ENCODE assay signal across 8 cellular contexts in genomic region chr11:35617687-35618496, GRCh38. TPM values are rescaled to one million over a fixed set of nuclear protein-coding genes. Genes with fewer than 3 reads are reported as not detected.
DNase-seq lines count a peak whose midpoint lies in the region; ATAC-seq and TF ChIP-seq lines count a peak whose summit lies in the region.

FJX1 (plus strand) TSS chr11:35618460; CDS start chr11:35618637, 177 bp downstream.

- peaks cover 4% of the 10 kb centered on the region; the same call in 1 of the 2 replicates for H3K4me1 ChIP-seq in iPS DF 6.9 (ENCODE audit: control insufficient read depth, insufficient read depth, low read length)

- ATAC-seq in GM19395 (IDR thresholded peaks at IDR 0.05; ENCODE audit: unreplicated experiment) = peak; percentile 47
- peak; percentile 27 for ATAC-seq in HG03558 (IDR thresholded peaks at IDR 0.05; ENCODE audit: extremely low read depth, unreplicated experiment)

- H3K9me3 Mint-ChIP-seq in Calu3 (ENCODE audit: low read depth, unreplicated experiment) (no peaks in the 10 kb centered on the region), MCF 10A (ENCODE audit: unreplicated experiment) (no peaks in the 10 kb centered on the region)

- CTCF ChIA-PET in Calu3 (lab: Charles Lee) (interaction anchor here (0.6 to 2.0 kb wide), 2 partner anchors 204 to 1681 kb away, joined by 3 to 16 read pairs; no protein-coding TSS in a partner anchor), MCF 10A (lab: Yijun Ruan, JAX) (interaction anchor here (0.5 to 3.7 kb wide), 9 partner anchors 9 to 649 kb away, joined by 3 to 20 read pairs (median 3); no protein-coding TSS in a partner anchor)

- no peak for TF ChIP-seq CTCF in Calu3 (IDR thresholded peaks at IDR 0.05; ENCODE audit: unreplicated experiment)
- no peak for TF ChIP-seq CTCF in MCF 10A (IDR thresholded peaks at IDR 0.05; ENCODE audit: unreplicated experiment)

- peak within 1 kb of the TSS; percentile 87 for H3K4me3 Mint-ChIP-seq in Calu3 (ENCODE audit: low read depth, unreplicated experiment)
- H3K4me3 Mint-ChIP-seq in MCF 10A (ENCODE audit: unreplicated experiment) = peak within 1 kb of the TSS; percentile 82

- no peaks in the 10 kb centered on the region for H3K36me3 ChIP-seq in iPS DF 6.9 (ENCODE audit: control insufficient read depth, insufficient read depth, low read length)

- H3K27me3 ChIP-seq in iPS DF 6.9 (ENCODE audit: control insufficient read depth, insufficient read depth, low read length) = peaks cover 1% of the 10 kb centered on the region; the same call in 1 of the 2 replicates

- BruUV-seq in Calu3 (replicated peaks; lab: Mats Ljungman, UMichigan) (TSS peak; percentile 55), MCF 10A (replicated peaks; lab: Mats Ljungman, UMichigan) (no TSS peak)

- H3K27ac ChIP-seq in iPS DF 6.9 (ENCODE audit: low read length) = no peak within 1 kb of the TSS

- H3K27ac Mint-ChIP-seq in Calu3 (ENCODE audit: unreplicated experiment) = peak within 1 kb of the TSS; percentile 88
- no peak within 1 kb of the TSS for H3K27ac Mint-ChIP-seq in MCF 10A (ENCODE audit: low read depth, unreplicated experiment)

- intact Hi-C loops in Calu3 (cut with micrococcal nuclease; ENCODE audit: unreplicated experiment) = loop anchor here (2.0 to 5.0 kb wide), 4 partner anchors 44 to 641 kb away; partner anchors contain the start of gene TRIM44
- intact Hi-C loops in MCF 10A (cut with micrococcal nuclease) = loop anchor here (1.0 to 5.0 kb wide), 9 partner anchors 44 to 874 kb away; partner anchors contain the start of genes LDLRAD3 and TRIM44

- no CpG with 5 or more reads among the region's 57 CpGs for WGBS in iPS DF 6.9 (ENCODE audit: insufficient coverage, insufficient read length)

- peaks cover 17% of the 10 kb centered on the region for H3K27me3 Mint-ChIP-seq in Calu3 (ENCODE audit: unreplicated experiment)
- no peaks in the 10 kb centered on the region for H3K27me3 Mint-ChIP-seq in MCF 10A (ENCODE audit: insufficient read depth, unreplicated experiment)

- H3K9me3 ChIP-seq in iPS DF 6.9 (ENCODE audit: control insufficient read depth, insufficient read depth, low read length) = no peaks in the 10 kb centered on the region

- DNase-seq in Calu3 = peak; percentile 66
- DNase-seq in RKO (ENCODE audit: low spot score) = peak; percentile 93
- DNase-seq in MCF 10A (ENCODE audit: unreplicated experiment) = peak; percentile 87
- no peak for DNase-seq in iPS DF 6.9 (ENCODE audit: low read depth, low spot score)
- peak; percentile 92 for DNase-seq in retina
- DNase-seq in NCI-H187 (lab: John Stamatoyannopoulos, UW) = no peak

- peak within 1 kb of the TSS; percentile 51 for H3K4me3 ChIP-seq in iPS DF 6.9 (ENCODE audit: low read length)

- H3K4me1 Mint-ChIP-seq in Calu3 (ENCODE audit: low read depth, unreplicated experiment) (peaks cover 48% of the 10 kb centered on the region), MCF 10A (ENCODE audit: insufficient read depth, unreplicated experiment) (peaks cover 28% of the 10 kb centered on the region)

- H3K36me3 Mint-ChIP-seq in Calu3 (ENCODE audit: insufficient read depth, unreplicated experiment) (peaks cover 29% of the 10 kb centered on the region), MCF 10A (ENCODE audit: insufficient read depth, unreplicated experiment) (peaks cover 23% of the 10 kb centered on the region)

- POLR2A ChIA-PET in MCF 10A (lab: Yijun Ruan, JAX) = interaction anchor here (0.6 to 4.9 kb wide), 11 partner anchors 11 to 649 kb away, joined by 3 to 69 read pairs (median 3); partner anchors contain the start of gene TRIM44

RNA-seq across cellular contexts. Expression of gene FJX1, which starts in this region (rescaled TPM):
- total RNA-seq in Calu3 (2022) = 19.1 and 19.8 TPM in 2 replicates
- total RNA-seq in MCF 10A (2022) = 33.3 and 53.7 TPM in 2 replicates

Comparison
In these comparisons a context has a peak if more than half of its experiments do, and no peak if none do; other contexts are left out.
1. DNase-seq: peak in Calu3 (single experiment), RKO (single experiment), MCF 10A (single experiment) and retina (single experiment); none in iPS DF 6.9 (single experiment) and NCI-H187 (0 of 2).